ENCODE assay signal across 1 cellular context in the genomic region with DNA sequence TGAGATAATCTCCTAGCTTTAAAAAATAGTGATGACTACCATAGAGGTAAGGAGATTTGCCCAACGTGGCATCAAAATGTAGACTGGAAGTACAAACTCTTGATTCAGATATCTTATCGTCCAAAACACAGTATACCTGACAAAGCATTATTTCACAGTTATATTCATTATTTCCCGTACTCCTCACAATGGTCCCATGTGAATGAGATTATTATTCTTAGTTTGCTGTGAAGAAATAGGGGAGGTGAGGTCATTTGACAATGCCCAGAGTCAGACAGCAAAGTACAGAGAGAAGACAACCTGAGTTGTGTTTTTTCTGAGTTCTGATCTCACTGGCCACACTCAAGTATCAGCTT.
TF ChIP-seq lines count a peak whose summit lies in the region.

No MANE protein-coding gene starts in this region.

TF ChIP-seq in K562, 482 proteins besides CTCF, POLR2A, EP300 and RAD21 (continued from another document and continues in another):
- TF ChIP-seq ZBTB43 (CRISPR knock-in tag; IDR thresholded peaks at IDR 0.05) (no peak), ZFPM2 (CRISPR knock-in tag; IDR thresholded peaks at IDR 0.05) (no peak), ELF1 (tag; IDR thresholded peaks at IDR 0.05) (no peak), IFI16 (CRISPR knock-in tag; IDR thresholded peaks at IDR 0.05) (no peak), E2F8 (IDR thresholded peaks at IDR 0.05; ENCODE audit: low read depth, partially characterized antibody) (no peak), RFX1 (IDR thresholded peaks at IDR 0.05) (no peak), TAL1 (IDR thresholded peaks at IDR 0.05) (no peak), SRSF7 (optimal IDR thresholded peaks at IDR 0.05; ENCODE audit: low read depth, low read length) (no peak), ZNF407 (IDR thresholded peaks at IDR 0.05; ENCODE audit: low read depth) (no peak), ESRRA (IDR thresholded peaks at IDR 0.05; ENCODE audit: borderline replicate concordance, low read depth) (no peak), E2F1 (CRISPR knock-in tag; IDR thresholded peaks at IDR 0.05) (no peak), ZNF785 (CRISPR knock-in tag; IDR thresholded peaks at IDR 0.05) (no peak), TEAD4 (IDR thresholded peaks at IDR 0.05; ENCODE audit: low read length) (no peak), TEAD4 (CRISPR knock-in tag; IDR thresholded peaks at IDR 0.05; ENCODE audit: borderline replicate concordance) (no peak), HDAC2 (IDR thresholded peaks at IDR 0.05) (no peak), HNRNPL (IDR thresholded peaks at IDR 0.05; ENCODE audit: low read depth, low read length) (no peak), IRF2 (CRISPR knock-in tag; IDR thresholded peaks at IDR 0.05) (no peak), LCOR (CRISPR knock-in tag; IDR thresholded peaks at IDR 0.05) (no peak; the same call in 1 of the 2 replicates), TEAD1 (CRISPR knock-in tag; IDR thresholded peaks at IDR 0.05) (no peak), MAFF (IDR thresholded peaks at IDR 0.05; ENCODE audit: low read length) (peak; percentile 44; the same call in 1 of the 2 replicates), ZNF778 (CRISPR knock-in tag; IDR thresholded peaks at IDR 0.05) (no peak), EHMT2 (IDR thresholded peaks at IDR 0.05) (no peak), XRCC4 (IDR thresholded peaks at IDR 0.05; ENCODE audit: extremely low read depth, insufficient read depth, insufficient read length) (no peak), MTA3 (IDR thresholded peaks at IDR 0.05; ENCODE audit: borderline replicate concordance) (no peak), PHF8 (IDR thresholded peaks at IDR 0.05; ENCODE audit: borderline replicate concordance, low read length) (no peak), ARID1B (IDR thresholded peaks at IDR 0.05) (peak; percentile 35; the same call in 1 of the 2 replicates), ZNF316 (IDR thresholded peaks at IDR 0.05) (peak; percentile 92), FOXA1 (IDR thresholded peaks at IDR 0.05; ENCODE audit: borderline replicate concordance) (no peak)
- TF ChIP-seq, protein P1, sequence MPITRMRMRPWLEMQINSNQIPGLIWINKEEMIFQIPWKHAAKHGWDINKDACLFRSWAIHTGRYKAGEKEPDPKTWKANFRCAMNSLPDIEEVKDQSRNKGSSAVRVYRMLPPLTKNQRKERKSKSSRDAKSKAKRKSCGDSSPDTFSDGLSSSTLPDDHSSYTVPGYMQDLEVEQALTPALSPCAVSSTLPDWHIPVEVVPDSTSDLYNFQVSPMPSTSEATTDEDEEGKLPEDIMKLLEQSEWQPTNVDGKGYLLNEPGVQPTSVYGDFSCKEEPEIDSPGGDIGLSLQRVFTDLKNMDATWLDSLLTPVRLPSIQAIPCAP (CRISPR knock-in tag; IDR thresholded peaks at IDR 0.05; ENCODE audit: borderline replicate concordance): no peak
- TF ChIP-seq, protein P2, sequence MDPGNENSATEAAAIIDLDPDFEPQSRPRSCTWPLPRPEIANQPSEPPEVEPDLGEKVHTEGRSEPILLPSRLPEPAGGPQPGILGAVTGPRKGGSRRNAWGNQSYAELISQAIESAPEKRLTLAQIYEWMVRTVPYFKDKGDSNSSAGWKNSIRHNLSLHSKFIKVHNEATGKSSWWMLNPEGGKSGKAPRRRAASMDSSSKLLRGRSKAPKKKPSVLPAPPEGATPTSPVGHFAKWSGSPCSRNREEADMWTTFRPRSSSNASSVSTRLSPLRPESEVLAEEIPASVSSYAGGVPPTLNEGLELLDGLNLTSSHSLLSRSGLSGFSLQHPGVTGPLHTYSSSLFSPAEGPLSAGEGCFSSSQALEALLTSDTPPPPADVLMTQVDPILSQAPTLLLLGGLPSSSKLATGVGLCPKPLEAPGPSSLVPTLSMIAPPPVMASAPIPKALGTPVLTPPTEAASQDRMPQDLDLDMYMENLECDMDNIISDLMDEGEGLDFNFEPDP (CRISPR knock-in tag; IDR thresholded peaks at IDR 0.05): no peak
- TF ChIP-seq, protein P3, sequence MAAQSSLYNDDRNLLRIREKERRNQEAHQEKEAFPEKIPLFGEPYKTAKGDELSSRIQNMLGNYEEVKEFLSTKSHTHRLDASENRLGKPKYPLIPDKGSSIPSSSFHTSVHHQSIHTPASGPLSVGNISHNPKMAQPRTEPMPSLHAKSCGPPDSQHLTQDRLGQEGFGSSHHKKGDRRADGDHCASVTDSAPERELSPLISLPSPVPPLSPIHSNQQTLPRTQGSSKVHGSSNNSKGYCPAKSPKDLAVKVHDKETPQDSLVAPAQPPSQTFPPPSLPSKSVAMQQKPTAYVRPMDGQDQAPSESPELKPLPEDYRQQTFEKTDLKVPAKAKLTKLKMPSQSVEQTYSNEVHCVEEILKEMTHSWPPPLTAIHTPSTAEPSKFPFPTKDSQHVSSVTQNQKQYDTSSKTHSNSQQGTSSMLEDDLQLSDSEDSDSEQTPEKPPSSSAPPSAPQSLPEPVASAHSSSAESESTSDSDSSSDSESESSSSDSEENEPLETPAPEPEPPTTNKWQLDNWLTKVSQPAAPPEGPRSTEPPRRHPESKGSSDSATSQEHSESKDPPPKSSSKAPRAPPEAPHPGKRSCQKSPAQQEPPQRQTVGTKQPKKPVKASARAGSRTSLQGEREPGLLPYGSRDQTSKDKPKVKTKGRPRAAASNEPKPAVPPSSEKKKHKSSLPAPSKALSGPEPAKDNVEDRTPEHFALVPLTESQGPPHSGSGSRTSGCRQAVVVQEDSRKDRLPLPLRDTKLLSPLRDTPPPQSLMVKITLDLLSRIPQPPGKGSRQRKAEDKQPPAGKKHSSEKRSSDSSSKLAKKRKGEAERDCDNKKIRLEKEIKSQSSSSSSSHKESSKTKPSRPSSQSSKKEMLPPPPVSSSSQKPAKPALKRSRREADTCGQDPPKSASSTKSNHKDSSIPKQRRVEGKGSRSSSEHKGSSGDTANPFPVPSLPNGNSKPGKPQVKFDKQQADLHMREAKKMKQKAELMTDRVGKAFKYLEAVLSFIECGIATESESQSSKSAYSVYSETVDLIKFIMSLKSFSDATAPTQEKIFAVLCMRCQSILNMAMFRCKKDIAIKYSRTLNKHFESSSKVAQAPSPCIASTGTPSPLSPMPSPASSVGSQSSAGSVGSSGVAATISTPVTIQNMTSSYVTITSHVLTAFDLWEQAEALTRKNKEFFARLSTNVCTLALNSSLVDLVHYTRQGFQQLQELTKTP (IDR thresholded peaks at IDR 0.05; ENCODE audit: low read depth in 1 of 2, partially characterized antibody in 2 of 2): no peak
- TF ChIP-seq, protein P4, sequence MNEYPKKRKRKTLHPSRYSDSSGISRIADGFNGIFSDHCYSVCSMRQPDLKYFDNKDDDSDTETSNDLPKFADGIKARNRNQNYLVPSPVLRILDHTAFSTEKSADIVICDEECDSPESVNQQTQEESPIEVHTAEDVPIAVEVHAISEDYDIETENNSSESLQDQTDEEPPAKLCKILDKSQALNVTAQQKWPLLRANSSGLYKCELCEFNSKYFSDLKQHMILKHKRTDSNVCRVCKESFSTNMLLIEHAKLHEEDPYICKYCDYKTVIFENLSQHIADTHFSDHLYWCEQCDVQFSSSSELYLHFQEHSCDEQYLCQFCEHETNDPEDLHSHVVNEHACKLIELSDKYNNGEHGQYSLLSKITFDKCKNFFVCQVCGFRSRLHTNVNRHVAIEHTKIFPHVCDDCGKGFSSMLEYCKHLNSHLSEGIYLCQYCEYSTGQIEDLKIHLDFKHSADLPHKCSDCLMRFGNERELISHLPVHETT (CRISPR knock-in tag; conservative IDR thresholded peaks at IDR 0.05 in 1 of 2, IDR thresholded peaks at IDR 0.05 in 1 of 2): no peak
